14 cellular contexts compared by ENCODE assay signal in genomic region chr12:111238075-111238734, GRCh38.
"Had no signal": no experiment of that assay in that cellular context is flagged by ENCODE, and none has a peak within 500 bp of the region (broad histone marks: within the 10 kb centered on the region; RNA-seq: fewer than 3 reads in every experiment).

No MANE protein-coding gene starts in this region.

- H3K9me3 ChIP-seq: esophagus squamous epithelium, lower lobe of right lung had no signal

- H3K36me3 ChIP-seq: esophagus squamous epithelium, gastroesophageal sphincter, left lung, lower lobe of right lung, sigmoid colon had no signal

- H3K4me1 ChIP-seq: esophagus squamous epithelium, gastroesophageal sphincter, left lung, lower lobe of right lung, sigmoid colon had no signal

- H3K4me3 ChIP-seq: esophagus squamous epithelium, gastroesophageal sphincter, left lung, lower lobe of right lung, sigmoid colon, skin epidermis had no signal

- FAIRE-seq: keratinocyte, urothelium cell line had no signal

- H3K27me3 ChIP-seq: sigmoid colon had no signal

- DNase-seq: dermis blood vessel endothelial cell; esophagus squamous epithelium; foreskin fibroblast; glutamatergic neuron; immature natural killer cell; left lung; lower lobe of right lung; natural killer cell; sigmoid colon; stimulated activated naive CD4-positive, alpha-beta T cell treated with Interleukin-2 at 50 U/mL for 16 hours had no signal

- H3K27ac ChIP-seq: esophagus squamous epithelium, gastroesophageal sphincter, left lung, lower lobe of right lung, sigmoid colon, skin epidermis had no signal
